ENCODE assay signal across 8 cellular contexts in genomic region chr7:129825005-129825553, GRCh38.
A peak's percentile ranks its signal among the peaks of the same experiment; 100 is the strongest.
DNase-seq lines count a peak whose midpoint lies in the region; ATAC-seq and TF ChIP-seq lines count a peak whose summit lies in the region.

No MANE protein-coding gene starts in this region.

- H3K4me3 ChIP-seq in GM12864 (ENCODE audit: low read depth, low read length) (peak overlapping the region; percentile 82), dorsolateral prefrontal cortex (peak overlapping the region; percentile 54 to 92 (median 77)), right lobe of liver (peak overlapping the region; percentile 44 to 68 (median 55))

- no peak for TF ChIP-seq POLR2A in right lobe of liver (IDR thresholded peaks at IDR 0.05)

- H3K27me3 ChIP-seq in dorsolateral prefrontal cortex (no peaks in the 10 kb centered on the region), right lobe of liver (no peaks in the 10 kb centered on the region)

- H3K4me1 ChIP-seq in right lobe of liver: peaks cover 0 to 11% (median under 1%) of the 10 kb centered on the region in 4 donors

- H3K36me3 ChIP-seq in right lobe of liver: no peaks in the 10 kb centered on the region

- H3K4me3 Mint-ChIP-seq in T-helper 17 cell: peak overlapping the region; percentile 92

- H3K27ac ChIP-seq in 22Rv1 (peak overlapping the region; percentile 89), dorsolateral prefrontal cortex (peak overlapping the region in 40 of 59 donors; percentile 10 to 84 (median 54)), right lobe of liver (no peak overlapping the region)

- H3K27me3 Mint-ChIP-seq in T-helper 17 cell: no peaks in the 10 kb centered on the region

- peak overlapping the region; percentile 32 for H3K27ac Mint-ChIP-seq in T-helper 17 cell

- TF ChIP-seq CTCF in 22Rv1 (IDR thresholded peaks at IDR 0.05) (no peak), GM12864 (IDR thresholded peaks at IDR 0.05; ENCODE audit: low read depth, low read length, missing control alignments) (peak; percentile 55), dorsolateral prefrontal cortex (IDR thresholded peaks at IDR 0.05 in 54 of 56, conservative IDR thresholded peaks at IDR 0.05 in 2 of 56; ENCODE audit: low read depth in 1 of 56, partially characterized antibody in 56 of 56) (peak in 17 of 56 donors; percentile 13 to 56 (median 31)), right lobe of liver (IDR thresholded peaks at IDR 0.05) (no peak)

- peaks cover 17% of the 10 kb centered on the region for H3K4me1 Mint-ChIP-seq in T-helper 17 cell

- WGBS in right lobe of liver (ENCODE audit: insufficient coverage, low coverage, low lambda C conversion rate, missing lambda C conversion rate): 5% methylated on average over 18 of the region's 23 CpGs

- ATAC-seq in HG02759 (IDR thresholded peaks at IDR 0.05; ENCODE audit: unreplicated experiment): peak; percentile 56
- ATAC-seq in T-helper 17 cell: peak; percentile 48
- peak; percentile 34 to 65 (median 52) for ATAC-seq in right lobe of liver

- no peaks in the 10 kb centered on the region for H3K36me3 Mint-ChIP-seq in T-helper 17 cell (ENCODE audit: low read depth)

- intact Hi-C loops in dorsolateral prefrontal cortex (cut with DNase I) (loop anchor here (1.0 to 5.0 kb wide), 5 partner anchors 161 to 608 kb away; partner anchors contain the start of gene NRF1 (in 1 of the 2)), right lobe of liver (cut with DNase I) (loop anchor here (10.0 kb wide), 2 partner anchors 160 to 180 kb away; no protein-coding TSS in a partner anchor)

- H3K9me3 ChIP-seq in T-helper 17 cell (ENCODE audit: control insufficient read depth, low read length, poor library complexity, severe bottlenecking): no peaks in the 10 kb centered on the region
- no peaks in the 10 kb centered on the region for H3K9me3 ChIP-seq in right lobe of liver

- no peak for DNase-seq in GM12864 (ENCODE audit: low read depth)
- DNase-seq in NCI-H1417 treated with DMSO at 0.1 percent for 48 hours (lab: John Stamatoyannopoulos, UW): peak; percentile 86
- DNase-seq in T-helper 17 cell: peak in 2 of 3 donors; percentile 43 to 47
- DNase-seq in dorsolateral prefrontal cortex: peak in 9 of 10 donors; percentile 32 to 74 (median 49)
- peak; percentile 69 to 70 (median 70) for DNase-seq in right lobe of liver
- peak; percentile 19 to 20 for DNase-seq in stimulated activated CD8-positive, alpha-beta memory T cell treated with anti-CD3 and anti-CD28 coated beads, Interleukin-7, amount 100 ng/mL, for 48 hours (ENCODE audit: extremely low read depth in 1 of 2, low read depth in 1 of 2)

Comparison
In these comparisons a context has a peak if more than half of its experiments do, and no peak if none do; other contexts are left out.
1. H3K27ac ChIP-seq: peak in 22Rv1 (single experiment) and dorsolateral prefrontal cortex (40 of 59); none in right lobe of liver (0 of 3).
2. Peak in every context shown above with its lines, with median percentiles within 50 percentile points of each other: H3K4me3 ChIP-seq and ATAC-seq.